10 cellular contexts compared by ENCODE assay signal in genomic region chr1:244968431-244968830, GRCh38.
DNase-seq lines count a peak whose midpoint lies in the region; ATAC-seq, FAIRE-seq and TF ChIP-seq lines count a peak whose summit lies in the region.
"Had no signal": no experiment of that assay in that cellular context is flagged by ENCODE, and none has a peak within 500 bp of the region (broad histone marks: within the 10 kb centered on the region; RNA-seq: fewer than 3 reads in every experiment).

No MANE protein-coding gene starts in this region.

- no peaks in the 10 kb centered on the region for H4K20me1 ChIP-seq in HepG2 (ENCODE audit: insufficient read depth, low read length)

- in situ Hi-C loops in brain microvascular endothelial cell (cut with HindIII; ENCODE audit: low pct_ligation_motif_present, low sequenced_read_pairs): no loop called here
- in situ Hi-C loops in HepG2 (cut with HindIII; ENCODE audit: extremely low pct_ligation_motif_present, low pct_unique_long_range_greater_than_20kb): no loop called here

- H3K9ac ChIP-seq in HepG2 (ENCODE audit: insufficient read depth, low read depth, low read length): peak overlapping the region; percentile 95

- BruUV-seq in HepG2 (replicated peaks; lab: Mats Ljungman, UMichigan): no TSS peak

- intact Hi-C loops in HepG2 (cut with micrococcal nuclease; ENCODE audit: unreplicated experiment): no loop called here

- H3K27ac ChIP-seq in brain microvascular endothelial cell: peak overlapping the region; percentile 100
- peak overlapping the region; percentile 98 for H3K27ac ChIP-seq in HepG2 (ENCODE audit: extremely low read length, insufficient read depth, low read length)
- peak overlapping the region; percentile 99 for H3K27ac ChIP-seq in substantia nigra (ENCODE audit: low read depth, low read length, poor library complexity, severe bottlenecking)

- POLR2A ChIA-PET in HepG2 (lab: Yijun Ruan, JAX): interaction anchor here (2.3 to 3.6 kb wide), 2 partner anchors 99 to 104 kb away, joined by 6 to 21 read pairs; partner anchors contain the start of gene HNRNPU

- H3K4me3 ChIP-seq in brain microvascular endothelial cell (ENCODE audit: low read depth, low read length) (no peak overlapping the region), HepG2 (replicated peaks in 1 of 3; ENCODE audit: insufficient read depth in 1 of 3, low read depth in 2 of 3, low read length in 3 of 3) (no peak overlapping the region)

- TF ChIP-seq POLR2A in HepG2 (IDR thresholded peaks at IDR 0.05; ENCODE audit: insufficient read depth in 1 of 2, low read depth in 2 of 2, low read length in 2 of 2): no peak

- CTCF ChIA-PET in HepG2 (lab: Yijun Ruan, JAX; ENCODE audit: low intra/inter-chr PET ratio, low total read pairs): no interaction called here

- H3K4me2 ChIP-seq in HepG2 (ENCODE audit: low read depth, low read length): peak overlapping the region; percentile 86

- no peak for TF ChIP-seq RAD21 in HepG2 (CRISPR knock-in tag; IDR thresholded peaks at IDR 0.05)

- H2AFZ ChIP-seq in HepG2 (ENCODE audit: low read length): no peak overlapping the region

- 90% methylated on average over 13 of the region's 13 CpGs for WGBS in HepG2 (ENCODE audit: low lambda C conversion rate)

- no peak for ATAC-seq in HepG2

- no peaks in the 10 kb centered on the region for H3K27me3 ChIP-seq in brain microvascular endothelial cell (replicated peaks)
- no peaks in the 10 kb centered on the region; a peak in 1 of 5 replicates for H3K27me3 ChIP-seq in HepG2 (ENCODE audit: control insufficient read depth in 1 of 2, insufficient read depth in 2 of 2, low read length in 2 of 2)

- H3K79me2 ChIP-seq in HepG2 (ENCODE audit: insufficient read depth, low read length): peaks cover 14% of the 10 kb centered on the region

- TF ChIP-seq EP300 in HepG2 (IDR thresholded peaks at IDR 0.05; ENCODE audit: low read depth in 2 of 2, low read length in 2 of 2) (no peak), HepG2 (CRISPR knock-in tag; IDR thresholded peaks at IDR 0.05; ENCODE audit: borderline replicate concordance) (no peak)

- H3K36me3 ChIP-seq in brain microvascular endothelial cell (replicated peaks): no peaks in the 10 kb centered on the region
- H3K36me3 ChIP-seq in HepG2 (replicated peaks in 1 of 2; ENCODE audit: control insufficient read depth in 1 of 2, insufficient read depth in 2 of 2, low read length in 2 of 2): no peaks in the 10 kb centered on the region

- no peak for FAIRE-seq in HepG2 (lab: Jason Lieb, UNC)

- H3K4me1 ChIP-seq in HepG2 (ENCODE audit: insufficient read depth, low read length): peaks cover 46% of the 10 kb centered on the region

- DNase-seq in NCI-H2227 (lab: John Stamatoyannopoulos, UW; ENCODE audit: unreplicated experiment): peak; percentile 23
- DNase-seq in NCI-H2227 treated with DMSO at 0.1 percent for 48 hours (lab: John Stamatoyannopoulos, UW): no peak
- no peak for DNase-seq in brain microvascular endothelial cell
- DNase-seq in HepG2 (ENCODE audit: low spot score): no peak
- DNase-seq in substantia nigra (lab: John Stamatoyannopoulos, UW): no peak
- DNase-seq in GDM1 (lab: John Stamatoyannopoulos, UW): no peak
- no peak for DNase-seq in HK-2 (ENCODE audit: unreplicated experiment)
- no peak for DNase-seq in DMS53 (lab: John Stamatoyannopoulos, UW)
- DNase-seq: NCI-H1048, nucleus accumbens had no signal

- H3K9me3 ChIP-seq in HepG2 (ENCODE audit: low read length): no peaks in the 10 kb centered on the region

- TF ChIP-seq CTCF in brain microvascular endothelial cell (IDR thresholded peaks at IDR 0.05; ENCODE audit: low read depth, low read length, missing control alignments) (no peak), HepG2 (CRISPR knock-in tag; IDR thresholded peaks at IDR 0.05) (no peak)

TF ChIP-seq in HepG2, 621 proteins besides CTCF, POLR2A, EP300 and RAD21:
- 0 out of 2 replicates have a peak, but pooled peaks have one; percentile 48 for TF ChIP-seq ZBTB4 (CRISPR knock-in tag; IDR thresholded peaks at IDR 0.05; ENCODE audit: borderline replicate concordance)
- no peak for TF ChIP-seq FOXO1 (CRISPR knock-in tag; IDR thresholded peaks at IDR 0.05)
- TF ChIP-seq ZBTB38 (CRISPR knock-in tag; IDR thresholded peaks at IDR 0.05): peak; percentile 51; the same call in 1 of the 2 replicates
